ENCODE assay signal across 8 cellular contexts in genomic region chr11:110092577-110093406, GRCh38. TPM values are rescaled to one million over a fixed set of nuclear protein-coding genes. Genes with fewer than 3 reads are reported as not detected.
DNase-seq lines count a peak whose midpoint lies in the region; ATAC-seq and TF ChIP-seq lines count a peak whose summit lies in the region.

Gene ZC3H12C (plus strand): TSS chr11:110093392. CDS start chr11:110093412, 20 bp downstream.

- H3K27ac Mint-ChIP-seq in stimulated activated effector memory CD8-positive, alpha-beta T cell treated with anti-CD3 and anti-CD28 coated beads, Interleukin-12 subunit alpha, Interleukin-12 subunit beta, amount 100 ng/mL, for 72 hours, result peak within 1 kb of the TSS; percentile 66

- H3K9me3 Mint-ChIP-seq in stimulated activated effector memory CD8-positive, alpha-beta T cell treated with anti-CD3 and anti-CD28 coated beads, Interleukin-12 subunit alpha, Interleukin-12 subunit beta, amount 100 ng/mL, for 72 hours, result no peaks in the 10 kb centered on the region

- H3K4me3 Mint-ChIP-seq in stimulated activated effector memory CD8-positive, alpha-beta T cell treated with anti-CD3 and anti-CD28 coated beads, Interleukin-12 subunit alpha, Interleukin-12 subunit beta, amount 100 ng/mL, for 72 hours, result peak within 1 kb of the TSS; percentile 68

- H3K27ac ChIP-seq in WERI-Rb-1, result peak within 1 kb of the TSS; percentile 84
- H3K27ac ChIP-seq in effector memory CD4-positive, alpha-beta T cell (ENCODE audit: insufficient read depth, low read length, poor library complexity, severe bottlenecking), result no peak within 1 kb of the TSS
- peak within 1 kb of the TSS; percentile 92 for H3K27ac ChIP-seq in lower lobe of right lung

- intact Hi-C loops in lower lobe of right lung (cut with DNase I), result no loop called here

- H3K4me1 Mint-ChIP-seq in stimulated activated effector memory CD8-positive, alpha-beta T cell treated with anti-CD3 and anti-CD28 coated beads, Interleukin-12 subunit alpha, Interleukin-12 subunit beta, amount 100 ng/mL, for 72 hours, result no peaks in the 10 kb centered on the region

- H3K4me1 ChIP-seq in effector memory CD4-positive, alpha-beta T cell (ENCODE audit: control insufficient read depth, insufficient read depth, low read length, poor library complexity, severe bottlenecking), result no peaks in the 10 kb centered on the region
- peaks cover 26% of the 10 kb centered on the region for H3K4me1 ChIP-seq in lower lobe of right lung

- CTCF ChIA-PET in BJ (lab: Yijun Ruan, JAX), result interaction anchor here (1.0 to 1.8 kb wide), 5 partner anchors 10 to 143 kb away, joined by 3 to 5 read pairs (median 4); no protein-coding TSS in a partner anchor

- no peaks in the 10 kb centered on the region for H3K27me3 ChIP-seq in BJ (ENCODE audit: control insufficient read depth, insufficient read depth, low read length)
- no peaks in the 10 kb centered on the region for H3K27me3 ChIP-seq in WERI-Rb-1 (ENCODE audit: insufficient read depth, low read depth, severe bottlenecking)
- H3K27me3 ChIP-seq in effector memory CD4-positive, alpha-beta T cell (replicated peaks; ENCODE audit: control insufficient read depth, insufficient read depth, low read length, poor library complexity, severe bottlenecking), result peaks cover 10% of the 10 kb centered on the region
- no peaks in the 10 kb centered on the region for H3K27me3 ChIP-seq in lower lobe of right lung (ENCODE audit: low read depth)

- TF ChIP-seq CTCF in BJ (IDR thresholded peaks at IDR 0.05; ENCODE audit: insufficient read depth, low read depth, low read length), result peak; percentile 43
- TF ChIP-seq CTCF in WERI-Rb-1 (IDR thresholded peaks at IDR 0.05; ENCODE audit: low read depth, low read length), result peak; percentile 67
- TF ChIP-seq CTCF in lower lobe of right lung (IDR thresholded peaks at IDR 0.05), result peak; percentile 27

- H3K36me3 ChIP-seq in BJ (ENCODE audit: control insufficient read depth, insufficient read depth, low read length) (no peaks in the 10 kb centered on the region), WERI-Rb-1 (no peaks in the 10 kb centered on the region), lower lobe of right lung (no peaks in the 10 kb centered on the region)
- no peaks in the 10 kb centered on the region for H3K36me3 ChIP-seq in effector memory CD4-positive, alpha-beta T cell (ENCODE audit: control insufficient read depth, insufficient read depth, low read length)

- H3K9me3 ChIP-seq in WERI-Rb-1 (ENCODE audit: severe bottlenecking) (no peaks in the 10 kb centered on the region), lower lobe of right lung (no peaks in the 10 kb centered on the region)
- no peaks in the 10 kb centered on the region for H3K9me3 ChIP-seq in effector memory CD4-positive, alpha-beta T cell (ENCODE audit: control insufficient read depth, low read length)

- peak; percentile 60 for ATAC-seq in GM18868 (IDR thresholded peaks at IDR 0.05; ENCODE audit: unreplicated experiment)
- ATAC-seq in HG03045 (IDR thresholded peaks at IDR 0.05; ENCODE audit: unreplicated experiment), result peak; percentile 73
- peak; percentile 90 to 93 for ATAC-seq in lower lobe of right lung
- peak; percentile 85 for ATAC-seq in stimulated activated effector memory CD8-positive, alpha-beta T cell treated with anti-CD3 and anti-CD28 coated beads, Interleukin-12 subunit alpha, Interleukin-12 subunit beta, amount 100 ng/mL, for 72 hours

- no peaks in the 10 kb centered on the region for H3K36me3 Mint-ChIP-seq in stimulated activated effector memory CD8-positive, alpha-beta T cell treated with anti-CD3 and anti-CD28 coated beads, Interleukin-12 subunit alpha, Interleukin-12 subunit beta, amount 100 ng/mL, for 72 hours

- DNase-seq in BJ (ENCODE audit: low read depth), result no peak
- DNase-seq in NCI-H2107 (lab: John Stamatoyannopoulos, UW), result peak; percentile 68
- peak; percentile 93 for DNase-seq in WERI-Rb-1
- no peak for DNase-seq in effector memory CD4-positive, alpha-beta T cell
- peak; percentile 89 for DNase-seq in lower lobe of right lung
- DNase-seq in stimulated activated effector memory CD8-positive, alpha-beta T cell treated with anti-CD3 and anti-CD28 coated beads, Interleukin-12 subunit alpha, Interleukin-12 subunit beta, amount 100 ng/mL, for 72 hours (ENCODE audit: low spot score in 2 of 2), result peak; percentile 28 to 71

- peak within 1 kb of the TSS; percentile 72 for H3K4me3 ChIP-seq in BJ (ENCODE audit: low read depth, low read length)
- peak within 1 kb of the TSS; percentile 87 for H3K4me3 ChIP-seq in WERI-Rb-1 (ENCODE audit: low read depth, low read length)
- H3K4me3 ChIP-seq in effector memory CD4-positive, alpha-beta T cell (ENCODE audit: insufficient read depth, low read depth, low read length, poor library complexity, severe bottlenecking), result peak within 1 kb of the TSS; percentile 22
- peak within 1 kb of the TSS; percentile 75 for H3K4me3 ChIP-seq in lower lobe of right lung

- POLR2A ChIA-PET in BJ (lab: Charles Lee), result interaction anchor here (0.5 kb wide), 1 partner anchor 254 kb away, joined by 8 read pairs; no protein-coding TSS in a partner anchor

RNA-seq across cellular contexts. Expression of gene ZC3H12C, which starts in this region (rescaled TPM):
- 5.2 and 5.5 TPM in 2 replicates for polyA plus RNA-seq in BJ (2011; rRNA removed)
- polyA minus RNA-seq in BJ (2011; rRNA and poly(A)+ RNA removed), result 5.2 TPM in 2 replicates
- 11.4 TPM for total RNA-seq in lower lobe of right lung

Comparison
In these comparisons a context has a peak if more than half of its experiments do, and no peak if none do; other contexts are left out.
1. DNase-seq: peak in NCI-H2107 (single experiment), WERI-Rb-1 (single experiment), lower lobe of right lung (single experiment) and stimulated activated effector memory CD8-positive, alpha-beta T cell treated with anti-CD3 and anti-CD28 coated beads, Interleukin-12 subunit alpha, Interleukin-12 subunit beta, amount 100 ng/mL, for 72 hours (2 of 2); none in BJ (single experiment) and effector memory CD4-positive, alpha-beta T cell (0 of 3).
2. H3K4me3 ChIP-seq: peak in every context shown above with its lines; median percentile 87 in WERI-Rb-1; 75 in lower lobe of right lung; 72 in BJ; 22 in effector memory CD4-positive, alpha-beta T cell.
3. Peak in every context shown above with its lines, with median percentiles within 50 percentile points of each other: CTCF ChIP-seq and ATAC-seq.